ENCODE assay signal across 1 cellular context in genomic region chr14:91419044-91419397, GRCh38.
TF ChIP-seq lines count a peak whose summit lies in the region.

No MANE protein-coding gene starts in this region.

TF ChIP-seq in GM12878, 131 proteins besides CTCF, POLR2A, EP300 and RAD21 (continued from another document and continues in another):
- TF ChIP-seq, protein P1, sequence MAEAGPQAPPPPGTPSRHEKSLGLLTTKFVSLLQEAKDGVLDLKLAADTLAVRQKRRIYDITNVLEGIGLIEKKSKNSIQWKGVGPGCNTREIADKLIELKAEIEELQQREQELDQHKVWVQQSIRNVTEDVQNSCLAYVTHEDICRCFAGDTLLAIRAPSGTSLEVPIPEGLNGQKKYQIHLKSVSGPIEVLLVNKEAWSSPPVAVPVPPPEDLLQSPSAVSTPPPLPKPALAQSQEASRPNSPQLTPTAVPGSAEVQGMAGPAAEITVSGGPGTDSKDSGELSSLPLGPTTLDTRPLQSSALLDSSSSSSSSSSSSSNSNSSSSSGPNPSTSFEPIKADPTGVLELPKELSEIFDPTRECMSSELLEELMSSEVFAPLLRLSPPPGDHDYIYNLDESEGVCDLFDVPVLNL (IDR thresholded peaks at IDR 0.05; ENCODE audit: low read depth, low read length), result no peak
- peak; percentile 29; the same call in 1 of the 2 replicates for TF ChIP-seq NR2C1 (IDR thresholded peaks at IDR 0.05)
- no peak for TF ChIP-seq NFXL1 (IDR thresholded peaks at IDR 0.05; ENCODE audit: borderline replicate concordance)
- TF ChIP-seq ETV6 (conservative IDR thresholded peaks at IDR 0.05 in 1 of 2, IDR thresholded peaks at IDR 0.05 in 1 of 2; ENCODE audit: borderline replicate concordance in 1 of 2, low read depth in 1 of 2), result no peak
- TF ChIP-seq FOXM1 (IDR thresholded peaks at IDR 0.05; ENCODE audit: low read depth, low read length), result 0 out of 2 replicates have a peak, but pooled peaks have one; percentile 57
- TF ChIP-seq ZNF384 (IDR thresholded peaks at IDR 0.05; ENCODE audit: borderline replicate concordance, low read depth, low read length), result no peak
- no peak for TF ChIP-seq WRNIP1 (IDR thresholded peaks at IDR 0.05; ENCODE audit: borderline replicate concordance, low read depth, low read length)
- no peak for TF ChIP-seq CBX5 (IDR thresholded peaks at IDR 0.05; ENCODE audit: low read depth)
- TF ChIP-seq BCL11A (IDR thresholded peaks at IDR 0.05; ENCODE audit: low read depth, low read length), result peak; percentile 31; the same call in 1 of the 2 replicates
- TF ChIP-seq, protein P2, sequence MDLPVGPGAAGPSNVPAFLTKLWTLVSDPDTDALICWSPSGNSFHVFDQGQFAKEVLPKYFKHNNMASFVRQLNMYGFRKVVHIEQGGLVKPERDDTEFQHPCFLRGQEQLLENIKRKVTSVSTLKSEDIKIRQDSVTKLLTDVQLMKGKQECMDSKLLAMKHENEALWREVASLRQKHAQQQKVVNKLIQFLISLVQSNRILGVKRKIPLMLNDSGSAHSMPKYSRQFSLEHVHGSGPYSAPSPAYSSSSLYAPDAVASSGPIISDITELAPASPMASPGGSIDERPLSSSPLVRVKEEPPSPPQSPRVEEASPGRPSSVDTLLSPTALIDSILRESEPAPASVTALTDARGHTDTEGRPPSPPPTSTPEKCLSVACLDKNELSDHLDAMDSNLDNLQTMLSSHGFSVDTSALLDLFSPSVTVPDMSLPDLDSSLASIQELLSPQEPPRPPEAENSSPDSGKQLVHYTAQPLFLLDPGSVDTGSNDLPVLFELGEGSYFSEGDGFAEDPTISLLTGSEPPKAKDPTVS (IDR thresholded peaks at IDR 0.05; ENCODE audit: low read depth, low read length), result no peak
- TF ChIP-seq SIX5 (IDR thresholded peaks at IDR 0.05; ENCODE audit: low read depth, low read length, severe bottlenecking), result no peak
- no peak for TF ChIP-seq TBL1XR1 (IDR thresholded peaks at IDR 0.05; ENCODE audit: low read depth, low read length)
- TF ChIP-seq RBBP5 (conservative IDR thresholded peaks at IDR 0.05), result no peak
- TF ChIP-seq ZNF24 (IDR thresholded peaks at IDR 0.05), result no peak
- no peak for TF ChIP-seq PAX8 (IDR thresholded peaks at IDR 0.05)
- TF ChIP-seq TCF12 (IDR thresholded peaks at IDR 0.05; ENCODE audit: low read depth, low read length), result no peak
- TF ChIP-seq POU2F2 (IDR thresholded peaks at IDR 0.05; ENCODE audit: borderline replicate concordance, low read depth, low read length), result no peak
- no peak for TF ChIP-seq ASH2L (IDR thresholded peaks at IDR 0.05; ENCODE audit: borderline replicate concordance, low read depth)
- TF ChIP-seq MLLT1 (IDR thresholded peaks at IDR 0.05), result no peak
- TF ChIP-seq CBFB (IDR thresholded peaks at IDR 0.05; ENCODE audit: low read depth), result 0 out of 2 replicates have a peak, but pooled peaks have one; percentile 12
- no peak for TF ChIP-seq BMI1 (IDR thresholded peaks at IDR 0.05; ENCODE audit: borderline replicate concordance)
- TF ChIP-seq MEF2B (IDR thresholded peaks at IDR 0.05; ENCODE audit: partially characterized antibody, poor library complexity, severe bottlenecking), result peak; percentile 94
- no peak for TF ChIP-seq EZH2 (IDR thresholded peaks at IDR 0.05; ENCODE audit: borderline replicate concordance, control insufficient read depth, low read depth, low read length)
- TF ChIP-seq CHD2 (IDR thresholded peaks at IDR 0.05; ENCODE audit: borderline replicate concordance, low read depth, low read length), result no peak
- no peak for TF ChIP-seq MEF2A (IDR thresholded peaks at IDR 0.05; ENCODE audit: insufficient read depth, low read depth, low read length)
- TF ChIP-seq JUND (IDR thresholded peaks at IDR 0.05; ENCODE audit: low read depth, low read length), result no peak
- TF ChIP-seq SUZ12 (IDR thresholded peaks at IDR 0.05; ENCODE audit: unreplicated experiment), result no peak
- TF ChIP-seq, protein P3, sequence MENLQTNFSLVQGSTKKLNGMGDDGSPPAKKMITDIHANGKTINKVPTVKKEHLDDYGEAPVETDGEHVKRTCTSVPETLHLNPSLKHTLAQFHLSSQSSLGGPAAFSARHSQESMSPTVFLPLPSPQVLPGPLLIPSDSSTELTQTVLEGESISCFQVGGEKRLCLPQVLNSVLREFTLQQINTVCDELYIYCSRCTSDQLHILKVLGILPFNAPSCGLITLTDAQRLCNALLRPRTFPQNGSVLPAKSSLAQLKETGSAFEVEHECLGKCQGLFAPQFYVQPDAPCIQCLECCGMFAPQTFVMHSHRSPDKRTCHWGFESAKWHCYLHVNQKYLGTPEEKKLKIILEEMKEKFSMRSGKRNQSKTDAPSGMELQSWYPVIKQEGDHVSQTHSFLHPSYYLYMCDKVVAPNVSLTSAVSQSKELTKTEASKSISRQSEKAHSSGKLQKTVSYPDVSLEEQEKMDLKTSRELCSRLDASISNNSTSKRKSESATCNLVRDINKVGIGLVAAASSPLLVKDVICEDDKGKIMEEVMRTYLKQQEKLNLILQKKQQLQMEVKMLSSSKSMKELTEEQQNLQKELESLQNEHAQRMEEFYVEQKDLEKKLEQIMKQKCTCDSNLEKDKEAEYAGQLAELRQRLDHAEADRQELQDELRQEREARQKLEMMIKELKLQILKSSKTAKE (IDR thresholded peaks at IDR 0.05; ENCODE audit: low read depth, poor library complexity, severe bottlenecking), result peak; percentile 67
- no peak for TF ChIP-seq ZBTB11 (CRISPR knock-in tag; IDR thresholded peaks at IDR 0.05)
- TF ChIP-seq CBX3 (IDR thresholded peaks at IDR 0.05; ENCODE audit: borderline replicate concordance, low read depth), result no peak
- peak; percentile 72 for TF ChIP-seq NR2F1 (conservative IDR thresholded peaks at IDR 0.05)
- no peak for TF ChIP-seq CREB1 (IDR thresholded peaks at IDR 0.05; ENCODE audit: low read depth)
- peak; percentile 26; the same call in 1 of the 2 replicates for TF ChIP-seq IKZF1 (conservative IDR thresholded peaks at IDR 0.05)
- TF ChIP-seq IKZF2 (IDR thresholded peaks at IDR 0.05), result peak in 1 of 2 experiments; percentile 45; a peak in 2 of 4 replicates
- TF ChIP-seq SREBF1 (IDR thresholded peaks at IDR 0.05; ENCODE audit: low read length), result no peak
- no peak for TF ChIP-seq CHD4 (IDR thresholded peaks at IDR 0.05)
- peak; percentile 20; the same call in 1 of the 2 replicates for TF ChIP-seq SPI1 (IDR thresholded peaks at IDR 0.05; ENCODE audit: borderline replicate concordance, insufficient read depth, low read depth, low read length)
- TF ChIP-seq PML (IDR thresholded peaks at IDR 0.05; ENCODE audit: low read length), result no peak
- TF ChIP-seq, protein P4, sequence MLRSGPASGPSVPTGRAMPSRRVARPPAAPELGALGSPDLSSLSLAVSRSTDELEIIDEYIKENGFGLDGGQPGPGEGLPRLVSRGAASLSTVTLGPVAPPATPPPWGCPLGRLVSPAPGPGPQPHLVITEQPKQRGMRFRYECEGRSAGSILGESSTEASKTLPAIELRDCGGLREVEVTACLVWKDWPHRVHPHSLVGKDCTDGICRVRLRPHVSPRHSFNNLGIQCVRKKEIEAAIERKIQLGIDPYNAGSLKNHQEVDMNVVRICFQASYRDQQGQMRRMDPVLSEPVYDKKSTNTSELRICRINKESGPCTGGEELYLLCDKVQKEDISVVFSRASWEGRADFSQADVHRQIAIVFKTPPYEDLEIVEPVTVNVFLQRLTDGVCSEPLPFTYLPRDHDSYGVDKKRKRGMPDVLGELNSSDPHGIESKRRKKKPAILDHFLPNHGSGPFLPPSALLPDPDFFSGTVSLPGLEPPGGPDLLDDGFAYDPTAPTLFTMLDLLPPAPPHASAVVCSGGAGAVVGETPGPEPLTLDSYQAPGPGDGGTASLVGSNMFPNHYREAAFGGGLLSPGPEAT (IDR thresholded peaks at IDR 0.05; ENCODE audit: low read depth), result no peak
- TF ChIP-seq SRF (IDR thresholded peaks at IDR 0.05; ENCODE audit: low read depth in 2 of 2, low read length in 2 of 2), result no peak
- TF ChIP-seq, protein P5, sequence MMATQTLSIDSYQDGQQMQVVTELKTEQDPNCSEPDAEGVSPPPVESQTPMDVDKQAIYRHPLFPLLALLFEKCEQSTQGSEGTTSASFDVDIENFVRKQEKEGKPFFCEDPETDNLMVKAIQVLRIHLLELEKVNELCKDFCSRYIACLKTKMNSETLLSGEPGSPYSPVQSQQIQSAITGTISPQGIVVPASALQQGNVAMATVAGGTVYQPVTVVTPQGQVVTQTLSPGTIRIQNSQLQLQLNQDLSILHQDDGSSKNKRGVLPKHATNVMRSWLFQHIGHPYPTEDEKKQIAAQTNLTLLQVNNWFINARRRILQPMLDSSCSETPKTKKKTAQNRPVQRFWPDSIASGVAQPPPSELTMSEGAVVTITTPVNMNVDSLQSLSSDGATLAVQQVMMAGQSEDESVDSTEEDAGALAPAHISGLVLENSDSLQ (IDR thresholded peaks at IDR 0.05), result no peak
- TF ChIP-seq NFIC (IDR thresholded peaks at IDR 0.05; ENCODE audit: low read depth, low read length), result no peak
- no peak for TF ChIP-seq BRCA1 (IDR thresholded peaks at IDR 0.05; ENCODE audit: low read depth, low read length)
- no peak for TF ChIP-seq SIN3A (IDR thresholded peaks at IDR 0.05; ENCODE audit: low read depth, low read length)
- no peak for TF ChIP-seq ZNF622 (IDR thresholded peaks at IDR 0.05)
- TF ChIP-seq NR2C2 (IDR thresholded peaks at IDR 0.05; ENCODE audit: borderline replicate concordance, control insufficient read depth, insufficient read length, low read depth), result no peak
- TF ChIP-seq TAF1 (IDR thresholded peaks at IDR 0.05; ENCODE audit: borderline replicate concordance, low read depth, low read length), result no peak
- TF ChIP-seq HDAC6 (IDR thresholded peaks at IDR 0.05; ENCODE audit: unreplicated experiment), result no peak
- no peak for TF ChIP-seq SMC3 (IDR thresholded peaks at IDR 0.05; ENCODE audit: borderline replicate concordance, low read length)
- TF ChIP-seq, protein P6, sequence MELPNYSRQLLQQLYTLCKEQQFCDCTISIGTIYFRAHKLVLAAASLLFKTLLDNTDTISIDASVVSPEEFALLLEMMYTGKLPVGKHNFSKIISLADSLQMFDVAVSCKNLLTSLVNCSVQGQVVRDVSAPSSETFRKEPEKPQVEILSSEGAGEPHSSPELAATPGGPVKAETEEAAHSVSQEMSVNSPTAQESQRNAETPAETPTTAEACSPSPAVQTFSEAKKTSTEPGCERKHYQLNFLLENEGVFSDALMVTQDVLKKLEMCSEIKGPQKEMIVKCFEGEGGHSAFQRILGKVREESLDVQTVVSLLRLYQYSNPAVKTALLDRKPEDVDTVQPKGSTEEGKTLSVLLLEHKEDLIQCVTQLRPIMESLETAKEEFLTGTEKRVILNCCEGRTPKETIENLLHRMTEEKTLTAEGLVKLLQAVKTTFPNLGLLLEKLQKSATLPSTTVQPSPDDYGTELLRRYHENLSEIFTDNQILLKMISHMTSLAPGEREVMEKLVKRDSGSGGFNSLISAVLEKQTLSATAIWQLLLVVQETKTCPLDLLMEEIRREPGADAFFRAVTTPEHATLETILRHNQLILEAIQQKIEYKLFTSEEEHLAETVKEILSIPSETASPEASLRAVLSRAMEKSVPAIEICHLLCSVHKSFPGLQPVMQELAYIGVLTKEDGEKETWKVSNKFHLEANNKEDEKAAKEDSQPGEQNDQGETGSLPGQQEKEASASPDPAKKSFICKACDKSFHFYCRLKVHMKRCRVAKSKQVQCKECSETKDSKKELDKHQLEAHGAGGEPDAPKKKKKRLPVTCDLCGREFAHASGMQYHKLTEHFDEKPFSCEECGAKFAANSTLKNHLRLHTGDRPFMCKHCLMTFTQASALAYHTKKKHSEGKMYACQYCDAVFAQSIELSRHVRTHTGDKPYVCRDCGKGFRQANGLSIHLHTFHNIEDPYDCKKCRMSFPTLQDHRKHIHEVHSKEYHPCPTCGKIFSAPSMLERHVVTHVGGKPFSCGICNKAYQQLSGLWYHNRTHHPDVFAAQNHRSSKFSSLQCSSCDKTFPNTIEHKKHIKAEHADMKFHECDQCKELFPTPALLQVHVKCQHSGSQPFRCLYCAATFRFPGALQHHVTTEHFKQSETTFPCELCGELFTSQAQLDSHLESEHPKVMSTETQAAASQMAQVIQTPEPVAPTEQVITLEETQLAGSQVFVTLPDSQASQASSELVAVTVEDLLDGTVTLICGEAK (IDR thresholded peaks at IDR 0.05; ENCODE audit: borderline replicate concordance), result no peak
- no peak for TF ChIP-seq IRF5 (IDR thresholded peaks at IDR 0.05; ENCODE audit: borderline replicate concordance)
